ENCODE assay signal across 26 cellular contexts in genomic region chr3:39191773-39192172, GRCh38. TPM values are rescaled to one million over a fixed set of nuclear protein-coding genes. Genes with fewer than 3 reads are reported as not detected.
DNase-seq lines count a peak whose midpoint lies in the region; ATAC-seq and TF ChIP-seq lines count a peak whose summit lies in the region.
"Had no signal": no experiment of that assay in that cellular context is flagged by ENCODE, and none has a peak within 500 bp of the region (broad histone marks: within the 10 kb centered on the region; RNA-seq: fewer than 3 reads in every experiment).

No MANE protein-coding gene starts in this region.

- H3K36me3 ChIP-seq in KMS-11 (ENCODE audit: insufficient read depth): no peaks in the 10 kb centered on the region
- peaks cover 25% of the 10 kb centered on the region for H3K36me3 ChIP-seq in cardiac muscle cell
- H3K36me3 ChIP-seq in neuronal stem cell (replicated peaks in 1 of 2; ENCODE audit: control insufficient read depth in 2 of 2, insufficient read depth in 2 of 2, low read length in 2 of 2): no peaks in the 10 kb centered on the region

- no peaks in the 10 kb centered on the region for H3K79me1 ChIP-seq in neuronal stem cell (ENCODE audit: low read depth, low read length)

- no peak overlapping the region for H3K4ac ChIP-seq in neuronal stem cell (ENCODE audit: low read length)

- no CpG with 5 or more reads among the region's 3 CpGs for WGBS in neuronal stem cell (ENCODE audit: extremely low coverage in 2 of 2, insufficient read length in 2 of 2, insufficient replicate concordance in 1 of 2), 2 donors

- DNase-seq in activated CD4-positive, alpha-beta T cell treated with anti-CD3 and anti-CD28 coated beads, Interleukin-2, amount 10 ng/mL, durations not matched to agents 24 days and 14 days: no peak
- no peak for DNase-seq in activated CD4-positive, alpha-beta T cell treated with anti-CD3 and anti-CD28 coated beads, Interleukin-2, amount 10 ng/mL, durations not matched to agents 7 days and 5 days
- DNase-seq in cardiac muscle cell (ENCODE audit: low read depth in 1 of 2, low spot score in 1 of 2): no peak
- no peak for DNase-seq in neuronal stem cell (ENCODE audit: low spot score)
- no peak for DNase-seq in NCI-H1417 (lab: John Stamatoyannopoulos, UW)
- DNase-seq in effector CD8-positive, alpha-beta T cell (lab: John Stamatoyannopoulos, UW): no peak
- DNase-seq: activated CD4-positive, alpha-beta T cell treated with anti-CD3 and anti-CD28 coated beads, Interleukin-2, amount 50 U/mL, for 1 hour; activated CD8-positive, alpha-beta memory T cell treated with anti-CD3 and anti-CD28 coated beads, Interleukin-2, amount 50 U/mL, for 48 hours; AML-193; CD8-positive, alpha-beta memory T cell; head of caudate nucleus; left colon; naive thymus-derived CD8-positive, alpha-beta T cell; NCI-H1092; NCI-H187 treated with DMSO at 0.1 percent for 48 hours; NCI-H748 treated with DMSO at 0.1 percent for 48 hours; stimulated activated CD8-positive, alpha-beta memory T cell treated with anti-CD3 and anti-CD28 coated beads, Interleukin-4, amount 100 ng/mL, for 48 hours had no signal

- peaks cover 8% of the 10 kb centered on the region for H3K27me3 Mint-ChIP-seq in activated CD4-positive, alpha-beta T cell treated with anti-CD3 and anti-CD28 coated beads, Interleukin-2, amount 10 ng/mL, durations not matched to agents 24 days and 14 days
- peaks cover 3% of the 10 kb centered on the region for H3K27me3 Mint-ChIP-seq in activated CD4-positive, alpha-beta T cell treated with anti-CD3 and anti-CD28 coated beads, Interleukin-2, amount 10 ng/mL, durations not matched to agents 7 days and 5 days
- H3K27me3 Mint-ChIP-seq: CD8-positive, alpha-beta memory T cell had no signal

- TF ChIP-seq CTCF in KMS-11 (conservative IDR thresholded peaks at IDR 0.05; ENCODE audit: low read depth, low read length) (no peak), cardiac muscle cell (IDR thresholded peaks at IDR 0.05; ENCODE audit: low read depth, low read length) (no peak)

- ATAC-seq in GM18505 (IDR thresholded peaks at IDR 0.05; ENCODE audit: unreplicated experiment): no peak
- ATAC-seq: left colon; naive thymus-derived CD8-positive, alpha-beta T cell; sciatic nerve; SK-N-SH treated with all-trans-retinoic acid at 6 μM for 48 hours had no signal

- no peak overlapping the region for H3K14ac ChIP-seq in neuronal stem cell (ENCODE audit: low read length)

- no peak overlapping the region for H4K8ac ChIP-seq in neuronal stem cell (ENCODE audit: low read depth, low read length)

- CTCF ChIA-PET in activated CD4-positive, alpha-beta T cell treated with anti-CD3 and anti-CD28 coated beads, Interleukin-2, amount 10 ng/mL, durations not matched to agents 7 days and 5 days (lab: Charles Lee): interaction anchor here (0.9 to 15.1 kb wide), 9 partner anchors 10 to 213 kb away, joined by 3 to 275 read pairs (median 4); partner anchors contain the start of gene TTC21A

- H4K91ac ChIP-seq in neuronal stem cell (ENCODE audit: low read depth, low read length, poor library complexity): no peak overlapping the region

- H3K9me3 Mint-ChIP-seq in activated CD4-positive, alpha-beta T cell treated with anti-CD3 and anti-CD28 coated beads, Interleukin-2, amount 10 ng/mL, durations not matched to agents 24 days and 14 days: no peaks in the 10 kb centered on the region
- H3K9me3 Mint-ChIP-seq in activated CD4-positive, alpha-beta T cell treated with anti-CD3 and anti-CD28 coated beads, Interleukin-2, amount 10 ng/mL, durations not matched to agents 7 days and 5 days: no peaks in the 10 kb centered on the region
- H3K9me3 Mint-ChIP-seq: CD8-positive, alpha-beta memory T cell; H9; naive thymus-derived CD8-positive, alpha-beta T cell; T-helper 2 cell treated with Interferon-gamma antibody and Interleukin-4, amounts not matched to agents 5 μg/mL and 100 μg/mL, for 36 hours had no signal

- peak overlapping the region; percentile 95 for H2AK5ac ChIP-seq in neuronal stem cell (ENCODE audit: low read depth, low read length)

- H3K4me1 ChIP-seq in KMS-11 (ENCODE audit: low read depth, poor library complexity, severe bottlenecking) (peaks cover 25% of the 10 kb centered on the region), cardiac muscle cell (ENCODE audit: low read depth) (peaks cover 28% of the 10 kb centered on the region), neuronal stem cell (ENCODE audit: control insufficient read depth in 2 of 2, insufficient read depth in 1 of 2, low read depth in 1 of 2, low read length in 2 of 2) (peaks cover 0 to 12% of the 10 kb centered on the region in 2 donors)

- peak overlapping the region; percentile 35 for H2BK120ac ChIP-seq in neuronal stem cell (ENCODE audit: low read depth, low read length)

- H3K18ac ChIP-seq in neuronal stem cell (ENCODE audit: low read length): peak overlapping the region; percentile 71

- H3K4me1 Mint-ChIP-seq in activated CD4-positive, alpha-beta T cell treated with anti-CD3 and anti-CD28 coated beads, Interleukin-2, amount 10 ng/mL, durations not matched to agents 24 days and 14 days: peaks cover 35% of the 10 kb centered on the region
- H3K4me1 Mint-ChIP-seq in activated CD4-positive, alpha-beta T cell treated with anti-CD3 and anti-CD28 coated beads, Interleukin-2, amount 10 ng/mL, durations not matched to agents 7 days and 5 days: peaks cover 8% of the 10 kb centered on the region

- H3K4me2 ChIP-seq in KMS-11 (no peak overlapping the region), neuronal stem cell (ENCODE audit: insufficient read depth, low read length, poor library complexity, severe bottlenecking) (no peak overlapping the region)

- no peak overlapping the region for H2BK12ac ChIP-seq in neuronal stem cell (ENCODE audit: low read length)

- H3K27ac ChIP-seq in KMS-11: no peak overlapping the region
- H3K27ac ChIP-seq in cardiac muscle cell: peak overlapping the region; percentile 99
- no peak overlapping the region for H3K27ac ChIP-seq in neuronal stem cell (replicated peaks; ENCODE audit: low read length)
- H3K27ac ChIP-seq: parathyroid adenoma, RWPE1 had no signal

- H4K20me1 ChIP-seq in KMS-11 (ENCODE audit: insufficient read depth): no peaks in the 10 kb centered on the region

- POLR2A ChIA-PET in activated CD4-positive, alpha-beta T cell treated with anti-CD3 and anti-CD28 coated beads, Interleukin-2, amount 10 ng/mL, durations not matched to agents 7 days and 5 days (lab: Charles Lee): no interaction called here

- intact Hi-C loops in activated CD4-positive, alpha-beta T cell treated with anti-CD3 and anti-CD28 coated beads, Interleukin-2, amount 10 ng/mL, durations not matched to agents 24 days and 14 days (cut with micrococcal nuclease): no loop called here

- no peaks in the 10 kb centered on the region for H3K79me2 ChIP-seq in KMS-11 (ENCODE audit: insufficient read depth, low read depth)
- H3K79me2 ChIP-seq: parathyroid adenoma had no signal

- H2BK5ac ChIP-seq in neuronal stem cell (ENCODE audit: low read length): no peak overlapping the region

- H3K27ac Mint-ChIP-seq in activated CD4-positive, alpha-beta T cell treated with anti-CD3 and anti-CD28 coated beads, Interleukin-2, amount 10 ng/mL, durations not matched to agents 24 days and 14 days: no peak overlapping the region
- no peak overlapping the region for H3K27ac Mint-ChIP-seq in activated CD4-positive, alpha-beta T cell treated with anti-CD3 and anti-CD28 coated beads, Interleukin-2, amount 10 ng/mL, durations not matched to agents 7 days and 5 days
- H3K27ac Mint-ChIP-seq: T-helper 2 cell treated with Interferon-gamma antibody and Interleukin-4, amounts not matched to agents 5 μg/mL and 100 μg/mL, for 36 hours had no signal

- no peaks in the 10 kb centered on the region for H3K9me3 ChIP-seq in cardiac muscle cell (ENCODE audit: low read depth)
- no peaks in the 10 kb centered on the region for H3K9me3 ChIP-seq in neuronal stem cell (replicated peaks in 1 of 2; ENCODE audit: control insufficient read depth in 2 of 2, insufficient read depth in 1 of 2, low read depth in 1 of 2, low read length in 2 of 2)

- H3K4me3 Mint-ChIP-seq in activated CD4-positive, alpha-beta T cell treated with anti-CD3 and anti-CD28 coated beads, Interleukin-2, amount 10 ng/mL, durations not matched to agents 24 days and 14 days: peak overlapping the region; percentile 71
- H3K4me3 Mint-ChIP-seq in activated CD4-positive, alpha-beta T cell treated with anti-CD3 and anti-CD28 coated beads, Interleukin-2, amount 10 ng/mL, durations not matched to agents 7 days and 5 days: no peak overlapping the region
- H3K4me3 Mint-ChIP-seq: CD8-positive, alpha-beta memory T cell; H9; naive thymus-derived CD8-positive, alpha-beta T cell; T-helper 2 cell treated with Interferon-gamma antibody and Interleukin-4, amounts not matched to agents 5 μg/mL and 100 μg/mL, for 36 hours had no signal

- H3K4me3 ChIP-seq in KMS-11 (IDR thresholded peaks at IDR 0.05; ENCODE audit: insufficient read depth, low read depth, low read length) (no peak overlapping the region), cardiac muscle cell (peak overlapping the region; percentile 61), neuronal stem cell (ENCODE audit: low read length in 2 of 2) (no peak overlapping the region)

- H2AFZ ChIP-seq in KMS-11 (ENCODE audit: low read depth): peak overlapping the region; percentile 41; the same call in 1 of the 2 replicates
- H2AFZ ChIP-seq in neuronal stem cell (ENCODE audit: low read length): no peak overlapping the region
- H2AFZ ChIP-seq: parathyroid adenoma had no signal

- no peaks in the 10 kb centered on the region for H3K36me3 Mint-ChIP-seq in activated CD4-positive, alpha-beta T cell treated with anti-CD3 and anti-CD28 coated beads, Interleukin-2, amount 10 ng/mL, durations not matched to agents 24 days and 14 days (ENCODE audit: low read depth)
- no peaks in the 10 kb centered on the region for H3K36me3 Mint-ChIP-seq in activated CD4-positive, alpha-beta T cell treated with anti-CD3 and anti-CD28 coated beads, Interleukin-2, amount 10 ng/mL, durations not matched to agents 7 days and 5 days (ENCODE audit: low read depth)
- H3K36me3 Mint-ChIP-seq: CD8-positive, alpha-beta memory T cell; naive thymus-derived CD8-positive, alpha-beta T cell had no signal

- no peak overlapping the region for H2BK15ac ChIP-seq in neuronal stem cell (ENCODE audit: low read length)

- H3K27me3 ChIP-seq in KMS-11 (ENCODE audit: insufficient read depth, low read depth) (no peaks in the 10 kb centered on the region), cardiac muscle cell (no peaks in the 10 kb centered on the region), neuronal stem cell (ENCODE audit: control insufficient read depth in 3 of 3, insufficient read depth in 3 of 3, low read depth in 1 of 3, low read length in 3 of 3) (no peaks in the 10 kb centered on the region)

- no peak overlapping the region for H3K9ac ChIP-seq in KMS-11
- H3K9ac ChIP-seq in neuronal stem cell (ENCODE audit: low read depth, low read length, poor library complexity): no peak overlapping the region
- H3K9ac ChIP-seq: parathyroid adenoma had no signal

- H3K23ac ChIP-seq in neuronal stem cell (ENCODE audit: low read depth, low read length, poor library complexity): peak overlapping the region; percentile 35

- no peak for TF ChIP-seq POLR2A in GM18505 (IDR thresholded peaks at IDR 0.05; ENCODE audit: borderline replicate concordance, extremely low read depth, insufficient read depth, insufficient read length)

RNA-seq across cellular contexts. Expression of gene XIRP1, which starts 0.6 kb away (rescaled TPM):
- 2.7 and 2.9 TPM in 2 replicates for total RNA-seq in activated CD4-positive, alpha-beta T cell treated with anti-CD3 and anti-CD28 coated beads, Interleukin-2, amount 10 ng/mL, durations not matched to agents 24 days and 14 days
- not detected for total RNA-seq in activated CD4-positive, alpha-beta T cell treated with anti-CD3 and anti-CD28 coated beads, Interleukin-2, amount 10 ng/mL, durations not matched to agents 7 days and 5 days
- total RNA-seq in cardiac muscle cell: 195 and 315 TPM in 2 replicates
- 136 and 199 TPM in 2 replicates for polyA plus RNA-seq in cardiac muscle cell
- polyA plus RNA-seq in neuronal stem cell (2013, experiment 1 of 2): not detected
- 0.01 TPM for polyA plus RNA-seq in neuronal stem cell (2013, experiment 2 of 2)
- total RNA-seq: cerebellum; H9; left colon; naive thymus-derived CD8-positive, alpha-beta T cell had no signal
- polyA plus RNA-seq: CD8-positive, alpha-beta memory T cell; naive thymus-derived CD8-positive, alpha-beta T cell had no signal

RNA-seq across cellular contexts. Expression of gene CSRNP1, which starts 38.4 kb away (rescaled TPM):
- 40.5 and 43.1 TPM in 2 replicates for total RNA-seq in activated CD4-positive, alpha-beta T cell treated with anti-CD3 and anti-CD28 coated beads, Interleukin-2, amount 10 ng/mL, durations not matched to agents 24 days and 14 days
- 10 to 100 TPM; 13.4 to 13.6 TPM for total RNA-seq in activated CD4-positive, alpha-beta T cell treated with anti-CD3 and anti-CD28 coated beads, Interleukin-2, amount 10 ng/mL, durations not matched to agents 7 days and 5 days
- total RNA-seq in cardiac muscle cell: 11.0 and 13.6 TPM in 2 replicates
- 9.6 and 11.7 TPM in 2 replicates for polyA plus RNA-seq in cardiac muscle cell
- polyA plus RNA-seq in neuronal stem cell (2013, experiment 1 of 2): 4.6 TPM
- 4.5 TPM for polyA plus RNA-seq in neuronal stem cell (2013, experiment 2 of 2)

Comparison
In these comparisons a context has a peak if more than half of its experiments do, and no peak if none do; other contexts are left out.
1. RNA of gene XIRP1, which starts 0.6 kb away (total RNA-seq): 195 to 315 TPM in cardiac muscle cell; 2.7 to 2.9 TPM in activated CD4-positive, alpha-beta T cell treated with anti-CD3 and anti-CD28 coated beads, Interleukin-2, amount 10 ng/mL, durations not matched to agents 24 days and 14 days and not detected in activated CD4-positive, alpha-beta T cell treated with anti-CD3 and anti-CD28 coated beads, Interleukin-2, amount 10 ng/mL, durations not matched to agents 7 days and 5 days; every median in the first group is over 10 times any median in the second.